9 cellular contexts compared by ENCODE assay signal in the genomic region with DNA sequence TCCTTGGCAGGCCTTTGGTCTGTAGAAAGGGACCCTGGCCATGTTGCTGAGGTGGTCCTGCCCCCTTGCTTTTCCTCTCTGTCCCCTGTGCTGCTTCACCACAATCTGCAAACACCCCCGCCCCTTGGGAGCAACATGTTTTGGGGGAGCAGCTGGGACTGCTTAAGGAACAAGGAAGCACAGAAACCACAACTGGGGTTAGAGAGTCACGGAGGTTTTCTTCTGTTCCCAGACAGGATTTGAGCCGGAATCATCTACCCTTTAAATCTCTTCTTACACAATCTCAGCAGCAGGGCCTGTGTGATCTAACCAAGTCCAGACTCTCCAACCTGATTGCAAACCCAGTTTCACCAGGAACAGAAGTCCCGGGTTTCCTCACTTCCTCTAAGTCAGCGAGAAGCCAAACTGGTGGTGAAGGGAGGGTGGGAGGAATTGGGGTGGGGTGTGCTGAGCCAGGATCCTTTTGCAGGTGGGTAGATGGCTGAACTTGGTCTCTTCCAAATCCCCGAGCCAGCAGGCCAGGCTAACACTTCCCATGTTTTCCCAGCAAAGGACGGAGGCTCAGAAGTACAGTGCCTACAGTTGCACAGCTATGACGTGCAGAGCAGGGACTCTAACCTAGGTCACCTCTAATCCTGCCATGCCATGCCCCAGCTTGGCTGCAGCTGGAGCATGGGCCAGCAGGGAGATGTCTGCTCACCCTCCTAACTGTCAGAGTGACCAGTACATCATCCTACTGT. TPM values are rescaled to one million over a fixed set of nuclear protein-coding genes. Genes with fewer than 3 reads are reported as not detected.
DNase-seq lines count a peak whose midpoint lies in the region; ATAC-seq and TF ChIP-seq lines count a peak whose summit lies in the region.
"Had no signal": no experiment of that assay in that cellular context is flagged by ENCODE, and none has a peak within 500 bp of the region (broad histone marks: within the 10 kb centered on the region; RNA-seq: fewer than 3 reads in every experiment).

No MANE protein-coding gene starts in this region.

- intact Hi-C loops in dorsolateral prefrontal cortex (cut with DNase I) (no loop called here), tibial artery (cut with DNase I; ENCODE audit: low total_unique reads) (no loop called here)

- H3K27ac Mint-ChIP-seq in type B pancreatic cell = no peak overlapping the region

- H3K4me1 ChIP-seq in lung (ENCODE audit: control insufficient read depth in 2 of 2, insufficient read depth in 2 of 2, low read length in 2 of 2) (peaks cover 0 to 20% of the 10 kb centered on the region in 2 donors), tibial artery (peaks cover 0 to 42% (median 20%) of the 10 kb centered on the region in 4 donors)

- H3K9me3 Mint-ChIP-seq in type B pancreatic cell = no peaks in the 10 kb centered on the region

- H3K36me3 ChIP-seq in lung (ENCODE audit: control insufficient read depth in 2 of 2, insufficient read depth in 2 of 2, low read length in 2 of 2) (no peaks in the 10 kb centered on the region), tibial artery (peaks cover 0 to 6% (median 5%) of the 10 kb centered on the region in 3 donors)

- WGBS in lung, 2 donors = 36 to 51% methylated on average over 8 of the region's 8 CpGs

- DNase-seq in M059J (ENCODE audit: low read depth) (peak; percentile 7), dorsolateral prefrontal cortex (no peak), lung (ENCODE audit: low spot score) (peak; percentile 58), tibial artery (peak in 1 of 2 donors; percentile 71), NCI-H1417 treated with DMSO at 0.1 percent for 48 hours (lab: John Stamatoyannopoulos, UW) (no peak), medulla oblongata (ENCODE audit: extremely low spot score) (no peak), GM13977 (ENCODE audit: low spot score) (no peak), type B pancreatic cell (ENCODE audit: extremely low spot score, unreplicated experiment) (no peak)
- DNase-seq: RPMI8226 had no signal

- TF ChIP-seq CTCF in dorsolateral prefrontal cortex (IDR thresholded peaks at IDR 0.05 in 54 of 56, conservative IDR thresholded peaks at IDR 0.05 in 2 of 56; ENCODE audit: low read depth in 1 of 56, partially characterized antibody in 56 of 56) (no peak), lung (IDR thresholded peaks at IDR 0.05; ENCODE audit: control extremely low read depth, extremely low read depth) (no peak), tibial artery (IDR thresholded peaks at IDR 0.05) (no peak), GM13977 (IDR thresholded peaks at IDR 0.05; ENCODE audit: extremely low read depth, insufficient read depth, missing control alignments) (no peak), type B pancreatic cell (conservative IDR thresholded peaks at IDR 0.05) (no peak)

- H3K4me3 ChIP-seq in dorsolateral prefrontal cortex (no peak overlapping the region), lung (no peak overlapping the region), tibial artery (no peak overlapping the region)

- H3K9me3 ChIP-seq in lung (ENCODE audit: control insufficient read depth in 2 of 2, insufficient read depth in 1 of 2, low read length in 1 of 2) (no peaks in the 10 kb centered on the region), tibial artery (no peaks in the 10 kb centered on the region)

- peaks cover 28% of the 10 kb centered on the region for H3K4me1 Mint-ChIP-seq in type B pancreatic cell (ENCODE audit: unreplicated experiment)

- H3K4me3 Mint-ChIP-seq in type B pancreatic cell = no peak overlapping the region

- in situ Hi-C loops in GM13977 (cut with MboI; ENCODE audit: low pct_unique_long_range_greater_than_20kb, low sequenced_read_pairs, unreplicated experiment) = no loop called here

- ATAC-seq in lung (ENCODE audit: insufficient read depth, low FRiP score) = peak; percentile 68

- H3K36me3 Mint-ChIP-seq in type B pancreatic cell = peaks cover 14% of the 10 kb centered on the region

- peak overlapping the region in 49 of 59 donors; percentile 1 to 81 (median 53) for H3K27ac ChIP-seq in dorsolateral prefrontal cortex
- H3K27ac ChIP-seq in lung (ENCODE audit: low read depth in 1 of 2, low read length in 1 of 2) = peak overlapping the region; percentile 34 to 88
- H3K27ac ChIP-seq in tibial artery = peak overlapping the region; percentile 27 to 51

- H3K27me3 Mint-ChIP-seq in type B pancreatic cell = no peaks in the 10 kb centered on the region

- H3K27me3 ChIP-seq in dorsolateral prefrontal cortex (no peaks in the 10 kb centered on the region), lung (ENCODE audit: control insufficient read depth, insufficient read depth) (no peaks in the 10 kb centered on the region), tibial artery (no peaks in the 10 kb centered on the region)

RNA-seq across cellular contexts. Expression of gene SH3PXD2B, which starts 25.0 kb away (rescaled TPM):
- 8.5 and 15.7 TPM in 2 replicates for total RNA-seq in M059J (2014; rRNA removed; shearing (Covaris generic))
- total RNA-seq in dorsolateral prefrontal cortex (10 to 100 TPM in 119 of 120 experiments, 1 to 10 TPM in 1; 9.2 to 63.2 (median 19.7) TPM), lung (10 to 100 TPM; 13.0 to 56.0 TPM), type B pancreatic cell (ENCODE audit: low replicate concordance) (38.4 and 52.3 TPM in 2 replicates)
- polyA plus RNA-seq in lung = 10 to 100 TPM in 1 of 2 donors, 1 to 10 TPM in 1; 8.0 to 29.7 TPM

Comparison
In these comparisons a context has a peak if more than half of its experiments do, and no peak if none do; other contexts are left out.
1. DNase-seq: peak in M059J (single experiment) and lung (single experiment); none in dorsolateral prefrontal cortex (0 of 10), NCI-H1417 treated with DMSO at 0.1 percent for 48 hours (single experiment), medulla oblongata (single experiment), GM13977 (single experiment) and type B pancreatic cell (single experiment).
2. Peak in every context shown above with its lines, with median percentiles within 50 percentile points of each other: H3K27ac ChIP-seq.